20 cellular contexts compared by ENCODE assay signal in the genomic region with DNA sequence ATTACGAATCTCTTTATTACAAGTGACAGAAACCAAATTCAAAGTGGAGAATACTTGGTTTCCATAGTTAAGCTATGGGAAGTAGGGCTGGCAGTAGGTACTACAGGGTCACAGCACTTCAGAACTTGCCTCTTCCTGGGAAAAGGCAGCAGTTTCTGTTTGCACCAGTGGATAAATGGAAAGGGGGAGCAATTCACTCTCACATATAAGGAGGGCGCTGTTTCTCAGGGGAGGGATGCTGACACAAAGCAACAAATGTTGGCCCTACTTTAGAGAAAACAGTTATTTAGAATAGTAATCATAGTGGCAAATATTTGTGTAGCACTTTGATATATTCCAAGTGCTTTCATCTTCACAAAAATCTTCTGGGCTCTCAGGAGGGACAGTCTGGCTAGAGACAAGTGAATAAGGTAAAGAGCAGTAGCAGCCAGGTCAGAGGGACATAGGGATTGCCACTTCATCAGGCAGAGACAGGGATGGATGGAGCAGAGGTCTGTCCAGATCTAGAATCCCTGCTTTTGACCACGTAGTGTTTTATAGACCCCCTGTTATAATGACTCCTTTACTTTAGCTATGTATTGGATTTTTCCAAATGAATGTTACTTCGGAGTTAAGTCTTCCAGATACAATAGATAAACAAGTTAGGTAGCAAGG.
DNase-seq lines count a peak whose midpoint lies in the region; ATAC-seq and TF ChIP-seq lines count a peak whose summit lies in the region.
"Had no signal": no experiment of that assay in that cellular context is flagged by ENCODE, and none has a peak within 500 bp of the region (broad histone marks: within the 10 kb centered on the region; RNA-seq: fewer than 3 reads in every experiment).

No MANE protein-coding gene starts in this region.

- DNase-seq in H7 (peak; percentile 7), WERI-Rb-1 (no peak), iPS DF 19.7 (ENCODE audit: low read depth, low spot score) (peak; percentile 28), nephron progenitor cell (no peak), NOMO-1 treated with dmso at 0.1 percent for 144 hours (lab: John Stamatoyannopoulos, UW; ENCODE audit: unreplicated experiment) (no peak), coronary artery (ENCODE audit: low spot score) (no peak)
- DNase-seq: DMS79, KBM-7, NCI-H1092 treated with DMSO at 0.1 percent for 48 hours, NCI-H1436 treated with DMSO at 0.1 percent for 48 hours, NCI-H1930, NCI-H2227 treated with DMSO at 0.1 percent for 48 hours, NCI-H510A, NCI-H82, OCI-M1, SJCRH30 had no signal

- TF ChIP-seq CTCF in WERI-Rb-1 (IDR thresholded peaks at IDR 0.05; ENCODE audit: low read depth, low read length) (peak; percentile 22; the same call in 1 of the 2 replicates), nephron progenitor cell (IDR thresholded peaks at IDR 0.05) (no peak), coronary artery (IDR thresholded peaks at IDR 0.05) (no peak)

- H3K27ac Mint-ChIP-seq in nephron progenitor cell, result peak overlapping the region; percentile 37

- H3K36me3 Mint-ChIP-seq in nephron progenitor cell (ENCODE audit: low read depth), result no peaks in the 10 kb centered on the region

- H3K27me3 Mint-ChIP-seq in nephron progenitor cell (ENCODE audit: low read depth, poor library complexity), result no peaks in the 10 kb centered on the region

- no peaks in the 10 kb centered on the region for H3K4me1 Mint-ChIP-seq in nephron progenitor cell

- no peak overlapping the region for H3K27ac ChIP-seq in WERI-Rb-1
- H3K27ac ChIP-seq in coronary artery, result no peak overlapping the region
- H3K27ac ChIP-seq: C4-2B, HL-60, SJCRH30 had no signal

- no peaks in the 10 kb centered on the region for H3K27me3 ChIP-seq in H7 (ENCODE audit: control insufficient read depth, insufficient read depth, low read length)
- no peaks in the 10 kb centered on the region for H3K27me3 ChIP-seq in WERI-Rb-1 (ENCODE audit: insufficient read depth, low read depth, severe bottlenecking)
- H3K27me3 ChIP-seq: SJCRH30 had no signal

- no peaks in the 10 kb centered on the region for H3K9me3 ChIP-seq in WERI-Rb-1 (ENCODE audit: severe bottlenecking)
- H3K9me3 ChIP-seq: HAP-1, SJCRH30 had no signal

- H3K9me3 Mint-ChIP-seq in nephron progenitor cell, result peaks cover 10% of the 10 kb centered on the region

- H3K4me3 ChIP-seq in H7 (ENCODE audit: insufficient read depth, low read depth, low read length) (no peak overlapping the region), WERI-Rb-1 (ENCODE audit: low read depth, low read length) (no peak overlapping the region), coronary artery (no peak overlapping the region)
- H3K4me3 ChIP-seq: HAP-1, SJCRH30 had no signal

- ATAC-seq in HG03571 (IDR thresholded peaks at IDR 0.05; ENCODE audit: unreplicated experiment), result no peak

- H3K4me3 Mint-ChIP-seq in nephron progenitor cell, result no peak overlapping the region

- H3K36me3 ChIP-seq in H7 (replicated peaks; ENCODE audit: control insufficient read depth, insufficient read depth, low read length), result no peaks in the 10 kb centered on the region
- no peaks in the 10 kb centered on the region for H3K36me3 ChIP-seq in WERI-Rb-1
- H3K36me3 ChIP-seq: HAP-1, SJCRH30 had no signal

Comparison
In these comparisons a context has a peak if more than half of its experiments do, and no peak if none do; other contexts are left out.
1. DNase-seq: peak in H7 (single experiment) and iPS DF 19.7 (single experiment); none in WERI-Rb-1 (single experiment), nephron progenitor cell (single experiment), NOMO-1 treated with dmso at 0.1 percent for 144 hours (single experiment) and coronary artery (single experiment).